ENCODE assay signal across 24 cellular contexts in genomic region chr14:95453713-95453980, GRCh38.
"Had no signal": no experiment of that assay in that cellular context is flagged by ENCODE, and none has a peak within 500 bp of the region (broad histone marks: within the 10 kb centered on the region; RNA-seq: fewer than 3 reads in every experiment).

No MANE protein-coding gene starts in this region.

- H3K27me3 ChIP-seq: left lung, ovary, right atrium auricular region, suprapubic skin, tibial artery, upper lobe of right lung had no signal

- H3K4me3 ChIP-seq: left lung, lung, ovary, right atrium auricular region, skin epidermis, suprapubic skin, thoracic aorta, tibial artery, upper lobe of right lung had no signal

- H3K9me3 ChIP-seq: left lung, ovary, right atrium auricular region, suprapubic skin, thoracic aorta, tibial artery, upper lobe of right lung had no signal

- H3K4me1 ChIP-seq: left lung, upper lobe of right lung had no signal

- ATAC-seq: left colon; natural killer cell; sciatic nerve; stimulated activated memory B cell treated with anti-CD40 and anti-IgM and Interleukin-4, amounts not matched to agents 10 μg/mL and 1 μg/mL and 100 μg/mL, for 72 hours; stimulated activated naive CD8-positive, alpha-beta T cell treated with anti-CD3 and anti-CD28 coated beads, Interleukin-15, amount 100 ng/mL, for 72 hours had no signal

- H3K27ac ChIP-seq: left lung, ovary, right atrium auricular region, skin epidermis, suprapubic skin, thoracic aorta, tibial artery, upper lobe of right lung had no signal

- H3K36me3 ChIP-seq: ovary had no signal

- FAIRE-seq: keratinocyte, urothelium cell line had no signal

- DNase-seq: hippocampal formation; left colon; left lung; mesendoderm; naive B cell; natural killer cell; ovary; stimulated activated CD4-positive, alpha-beta T cell treated with anti-CD3 and anti-CD28 coated beads, Interleukin-12 subunit alpha, Interleukin-12 subunit beta, amount 100 ng/mL, for 4 hours; stimulated activated CD4-positive, alpha-beta T cell treated with anti-CD3 and anti-CD28 coated beads, Interleukin-15, amount 100 ng/mL, for 24 hours; stimulated activated CD4-positive, alpha-beta T cell treated with anti-CD3 and anti-CD28 coated beads, Interleukin-4, amount 100 ng/mL, for 24 hours; stimulated activated naive CD4-positive, alpha-beta T cell treated with Interleukin-2 at 50 U/mL for 16 hours; stimulated activated naive CD8-positive, alpha-beta T cell treated with anti-CD3 and anti-CD28 coated beads, Interleukin-15, amount 100 ng/mL, for 72 hours; tibial artery; trophoblast cell; upper lobe of right lung had no signal
